Comparison of ENCODE assay signal across 1 cellular context in genomic region chr1:116485071-116485735, GRCh38.
TF ChIP-seq lines count a peak whose summit lies in the region.

No MANE protein-coding gene starts in this region.

TF ChIP-seq in HEK293, 187 proteins besides CTCF, POLR2A, EP300 and RAD21 (continued from another document and continues in another):
- TF ChIP-seq ZBTB6 (tag by site-specific recombination; IDR thresholded peaks at IDR 0.05) (0 out of 2 replicates have a peak, but pooled peaks have one; percentile 27), GFI1B (tag by site-specific recombination; IDR thresholded peaks at IDR 0.05) (no peak), MZF1 (tag by site-specific recombination; IDR thresholded peaks at IDR 0.05; ENCODE audit: borderline replicate concordance) (no peak), ZBTB8A (tag by site-specific recombination; IDR thresholded peaks at IDR 0.05) (peak; percentile 68), ZBTB49 (tag by site-specific recombination; IDR thresholded peaks at IDR 0.05; ENCODE audit: low read depth) (no peak), ZNF645 (tag by site-specific recombination; IDR thresholded peaks at IDR 0.05) (no peak), ZNF157 (tag by site-specific recombination; IDR thresholded peaks at IDR 0.05) (no peak), ZNF561 (tag by site-specific recombination; IDR thresholded peaks at IDR 0.05; ENCODE audit: borderline replicate concordance) (0 out of 2 replicates have a peak, but pooled peaks have one; percentile 69), ZSCAN30 (tag by site-specific recombination; IDR thresholded peaks at IDR 0.05) (peak; percentile 48; the same call in 1 of the 2 replicates), ZBTB20 (tag by site-specific recombination; IDR thresholded peaks at IDR 0.05) (no peak), SP7 (tag by site-specific recombination; IDR thresholded peaks at IDR 0.05) (no peak), ZNF394 (tag by site-specific recombination; IDR thresholded peaks at IDR 0.05; ENCODE audit: borderline replicate concordance) (no peak), ZNF266 (tag by site-specific recombination; IDR thresholded peaks at IDR 0.05; ENCODE audit: low read depth) (no peak), ZNF704 (tag by site-specific recombination; IDR thresholded peaks at IDR 0.05) (no peak), ZNF660 (tag by site-specific recombination; IDR thresholded peaks at IDR 0.05) (peak; percentile 65; the same call in 1 of the 2 replicates), ZNF544 (tag by site-specific recombination; IDR thresholded peaks at IDR 0.05) (no peak), HOXA7 (CRISPR knock-in tag; IDR thresholded peaks at IDR 0.05; ENCODE audit: borderline replicate concordance) (no peak), ZNF76 (tag by site-specific recombination; IDR thresholded peaks at IDR 0.05; ENCODE audit: borderline replicate concordance, low read depth) (peak; percentile 27; the same call in 1 of the 2 replicates), GLIS1 (tag by site-specific recombination; IDR thresholded peaks at IDR 0.05) (peak; percentile 62; the same call in 1 of the 2 replicates), ZNF664 (tag by site-specific recombination; IDR thresholded peaks at IDR 0.05) (0 out of 2 replicates have a peak, but pooled peaks have one; percentile 29), TRIM28 (IDR thresholded peaks at IDR 0.05; ENCODE audit: borderline replicate concordance, low read length) (peak; percentile 15; the same call in 1 of the 2 replicates), ZNF239 (tag by site-specific recombination; IDR thresholded peaks at IDR 0.05) (no peak), INSM2 (tag by site-specific recombination; IDR thresholded peaks at IDR 0.05) (no peak), ZBTB7A (tag by site-specific recombination; IDR thresholded peaks at IDR 0.05; ENCODE audit: low read depth) (no peak), ZFP37 (tag by site-specific recombination; IDR thresholded peaks at IDR 0.05) (peak; percentile 72; the same call in 1 of the 2 replicates), YY2 (tag by site-specific recombination; IDR thresholded peaks at IDR 0.05) (no peak), ZNF580 (tag by site-specific recombination; IDR thresholded peaks at IDR 0.05) (no peak), BCL11A (tag by site-specific recombination; IDR thresholded peaks at IDR 0.05; ENCODE audit: low read depth) (no peak), ZNF26 (tag by site-specific recombination; IDR thresholded peaks at IDR 0.05) (no peak), SP2 (tag by site-specific recombination; IDR thresholded peaks at IDR 0.05) (no peak), ZSCAN23 (tag by site-specific recombination; IDR thresholded peaks at IDR 0.05) (no peak), ZNF521 (tag by site-specific recombination; IDR thresholded peaks at IDR 0.05) (no peak), ZNF175 (tag by site-specific recombination; IDR thresholded peaks at IDR 0.05) (no peak), ZNF10 (tag by site-specific recombination; IDR thresholded peaks at IDR 0.05) (no peak), ZNF132 (tag by site-specific recombination; IDR thresholded peaks at IDR 0.05; ENCODE audit: borderline replicate concordance) (no peak), ZNF138 (tag by site-specific recombination; IDR thresholded peaks at IDR 0.05; ENCODE audit: borderline replicate concordance) (no peak), TSHZ1 (tag by site-specific recombination; IDR thresholded peaks at IDR 0.05; ENCODE audit: borderline replicate concordance) (no peak), ZNF830 (tag by site-specific recombination; IDR thresholded peaks at IDR 0.05; ENCODE audit: low read depth) (no peak), ZIC2 (tag by site-specific recombination; IDR thresholded peaks at IDR 0.05) (peak; percentile 63), ZNF549 (tag by site-specific recombination; IDR thresholded peaks at IDR 0.05) (no peak)
- TF ChIP-seq, protein P1, sequence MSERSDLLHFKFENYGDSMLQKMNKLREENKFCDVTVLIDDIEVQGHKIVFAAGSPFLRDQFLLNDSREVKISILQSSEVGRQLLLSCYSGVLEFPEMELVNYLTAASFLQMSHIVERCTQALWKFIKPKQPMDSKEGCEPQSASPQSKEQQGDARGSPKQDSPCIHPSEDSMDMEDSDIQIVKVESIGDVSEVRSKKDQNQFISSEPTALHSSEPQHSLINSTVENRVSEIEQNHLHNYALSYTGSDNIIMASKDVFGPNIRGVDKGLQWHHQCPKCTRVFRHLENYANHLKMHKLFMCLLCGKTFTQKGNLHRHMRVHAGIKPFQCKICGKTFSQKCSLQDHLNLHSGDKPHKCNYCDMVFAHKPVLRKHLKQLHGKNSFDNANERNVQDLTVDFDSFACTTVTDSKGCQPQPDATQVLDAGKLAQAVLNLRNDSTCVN (tag by site-specific recombination; optimal IDR thresholded peaks at IDR 0.05): no peak
- TF ChIP-seq, protein P2, sequence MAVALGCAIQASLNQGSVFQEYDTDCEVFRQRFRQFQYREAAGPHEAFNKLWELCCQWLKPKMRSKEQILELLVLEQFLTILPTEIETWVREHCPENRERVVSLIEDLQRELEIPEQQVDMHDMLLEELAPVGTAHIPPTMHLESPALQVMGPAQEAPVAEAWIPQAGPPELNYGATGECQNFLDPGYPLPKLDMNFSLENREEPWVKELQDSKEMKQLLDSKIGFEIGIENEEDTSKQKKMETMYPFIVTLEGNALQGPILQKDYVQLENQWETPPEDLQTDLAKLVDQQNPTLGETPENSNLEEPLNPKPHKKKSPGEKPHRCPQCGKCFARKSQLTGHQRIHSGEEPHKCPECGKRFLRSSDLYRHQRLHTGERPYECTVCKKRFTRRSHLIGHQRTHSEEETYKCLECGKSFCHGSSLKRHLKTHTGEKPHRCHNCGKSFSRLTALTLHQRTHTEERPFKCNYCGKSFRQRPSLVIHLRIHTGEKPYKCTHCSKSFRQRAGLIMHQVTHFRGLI (tag by site-specific recombination; IDR thresholded peaks at IDR 0.05): no peak
- TF ChIP-seq, protein P3, sequence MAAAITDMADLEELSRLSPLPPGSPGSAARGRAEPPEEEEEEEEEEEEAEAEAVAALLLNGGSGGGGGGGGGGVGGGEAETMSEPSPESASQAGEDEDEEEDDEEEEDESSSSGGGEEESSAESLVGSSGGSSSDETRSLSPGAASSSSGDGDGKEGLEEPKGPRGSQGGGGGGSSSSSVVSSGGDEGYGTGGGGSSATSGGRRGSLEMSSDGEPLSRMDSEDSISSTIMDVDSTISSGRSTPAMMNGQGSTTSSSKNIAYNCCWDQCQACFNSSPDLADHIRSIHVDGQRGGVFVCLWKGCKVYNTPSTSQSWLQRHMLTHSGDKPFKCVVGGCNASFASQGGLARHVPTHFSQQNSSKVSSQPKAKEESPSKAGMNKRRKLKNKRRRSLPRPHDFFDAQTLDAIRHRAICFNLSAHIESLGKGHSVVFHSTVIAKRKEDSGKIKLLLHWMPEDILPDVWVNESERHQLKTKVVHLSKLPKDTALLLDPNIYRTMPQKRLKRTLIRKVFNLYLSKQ (tag by site-specific recombination; IDR thresholded peaks at IDR 0.05; ENCODE audit: borderline replicate concordance): no peak
- TF ChIP-seq, protein P4, sequence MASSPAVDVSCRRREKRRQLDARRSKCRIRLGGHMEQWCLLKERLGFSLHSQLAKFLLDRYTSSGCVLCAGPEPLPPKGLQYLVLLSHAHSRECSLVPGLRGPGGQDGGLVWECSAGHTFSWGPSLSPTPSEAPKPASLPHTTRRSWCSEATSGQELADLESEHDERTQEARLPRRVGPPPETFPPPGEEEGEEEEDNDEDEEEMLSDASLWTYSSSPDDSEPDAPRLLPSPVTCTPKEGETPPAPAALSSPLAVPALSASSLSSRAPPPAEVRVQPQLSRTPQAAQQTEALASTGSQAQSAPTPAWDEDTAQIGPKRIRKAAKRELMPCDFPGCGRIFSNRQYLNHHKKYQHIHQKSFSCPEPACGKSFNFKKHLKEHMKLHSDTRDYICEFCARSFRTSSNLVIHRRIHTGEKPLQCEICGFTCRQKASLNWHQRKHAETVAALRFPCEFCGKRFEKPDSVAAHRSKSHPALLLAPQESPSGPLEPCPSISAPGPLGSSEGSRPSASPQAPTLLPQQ (tag by site-specific recombination; IDR thresholded peaks at IDR 0.05): 0 out of 2 replicates have a peak, but pooled peaks have one; percentile 30
